12 cellular contexts compared by ENCODE assay signal in the genomic region with DNA sequence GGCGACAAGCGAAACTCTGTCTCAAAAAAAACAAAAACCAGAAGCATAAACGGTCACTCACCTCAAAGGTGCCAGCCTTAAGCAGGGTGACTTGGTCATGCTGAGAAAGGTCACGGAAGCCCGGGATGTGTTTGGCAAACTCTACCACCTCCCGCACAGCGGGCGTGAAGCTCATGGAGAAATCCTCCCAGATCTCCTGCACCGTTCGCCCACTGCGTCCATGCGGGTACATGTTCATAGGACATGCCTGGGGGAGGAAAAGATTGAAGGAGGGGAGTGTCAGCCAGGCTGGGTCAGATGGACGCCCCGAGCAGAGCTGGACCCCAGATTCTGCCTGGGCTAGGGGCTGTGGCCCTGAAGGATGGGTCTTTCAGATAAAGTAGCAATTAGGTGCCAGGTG. TPM values are rescaled to one million over a fixed set of nuclear protein-coding genes. Genes with fewer than 3 reads are reported as not detected.
DNase-seq lines count a peak whose midpoint lies in the region; ATAC-seq and TF ChIP-seq lines count a peak whose summit lies in the region.
"Had no signal": no experiment of that assay in that cellular context is flagged by ENCODE, and none has a peak within 500 bp of the region (broad histone marks: within the 10 kb centered on the region; RNA-seq: fewer than 3 reads in every experiment).

No MANE protein-coding gene starts in this region.

- H3K36me3 Mint-ChIP-seq in activated naive CD4-positive, alpha-beta T cell treated with anti-CD3 and anti-CD28 coated beads, Interleukin-2, amount 10 ng/mL, durations not matched to agents 7 days and 5 days: peaks cover 37% of the 10 kb centered on the region
- H3K36me3 Mint-ChIP-seq in naive thymus-derived CD8-positive, alpha-beta T cell: peaks cover 8 to 56% (median 9%) of the 10 kb centered on the region in 3 donors

- WGBS in transverse colon (ENCODE audit: low coverage in 1 of 2), 2 donors: 87 to 97% methylated on average over 12 to 14 of the region's 14 CpGs

- POLR2A ChIA-PET in naive thymus-derived CD8-positive, alpha-beta T cell (lab: Charles Lee): interaction anchor here (1.0 to 17.0 kb wide), 9 partner anchors 10 to 124 kb away, joined by 3 to 523 read pairs (median 5); partner anchors contain the start of genes MED24, THRA and WIPF2

- TF ChIP-seq CTCF in transverse colon (IDR thresholded peaks at IDR 0.05) (no peak), colonic mucosa (IDR thresholded peaks at IDR 0.05) (no peak)

- H3K27me3 Mint-ChIP-seq in activated naive CD4-positive, alpha-beta T cell treated with anti-CD3 and anti-CD28 coated beads, Interleukin-2, amount 10 ng/mL, durations not matched to agents 7 days and 5 days: no peaks in the 10 kb centered on the region
- no peaks in the 10 kb centered on the region for H3K27me3 Mint-ChIP-seq in naive thymus-derived CD8-positive, alpha-beta T cell

- CTCF ChIA-PET in activated naive CD4-positive, alpha-beta T cell treated with anti-CD3 and anti-CD28 coated beads, Interleukin-2, amount 10 ng/mL, durations not matched to agents 7 days and 5 days (lab: Charles Lee): interaction anchor here (2.3 to 9.9 kb wide), 3 partner anchors 9 to 19 kb away, joined by 10 to 95 read pairs (median 15); no protein-coding TSS in a partner anchor

- H3K27me3 ChIP-seq in transverse colon (no peaks in the 10 kb centered on the region), colonic mucosa (no peaks in the 10 kb centered on the region)

- H3K9me3 ChIP-seq in transverse colon (no peaks in the 10 kb centered on the region), colonic mucosa (no peaks in the 10 kb centered on the region)

- no peak for DNase-seq in activated naive CD4-positive, alpha-beta T cell treated with anti-CD3 and anti-CD28 coated beads, Interleukin-2, amount 10 ng/mL, durations not matched to agents 7 days and 5 days
- DNase-seq in activated naive CD4-positive, alpha-beta T cell treated with anti-CD3 and anti-CD28 coated beads, Interleukin-2, amount 50 U/mL, for 16 hours: no peak
- no peak for DNase-seq in caudate nucleus (lab: John Stamatoyannopoulos, UW)
- no peak for DNase-seq in naive thymus-derived CD8-positive, alpha-beta T cell
- no peak for DNase-seq in transverse colon
- DNase-seq in colonic mucosa: no peak
- no peak for DNase-seq in DMS53 treated with DMSO at 0.1 percent for 48 hours (lab: John Stamatoyannopoulos, UW; ENCODE audit: unreplicated experiment)
- DNase-seq: NCI-H2029; stimulated activated naive CD4-positive, alpha-beta T cell treated with Interleukin-2 at 50 U/mL for 16 hours had no signal

- H3K4me3 Mint-ChIP-seq in activated naive CD4-positive, alpha-beta T cell treated with anti-CD3 and anti-CD28 coated beads, Interleukin-2, amount 10 ng/mL, durations not matched to agents 7 days and 5 days: peak overlapping the region; percentile 34
- peak overlapping the region in 8 of 10 donors; percentile 7 to 98 (median 42) for H3K4me3 Mint-ChIP-seq in naive thymus-derived CD8-positive, alpha-beta T cell
- H3K4me3 Mint-ChIP-seq: neural progenitor cell had no signal

- intact Hi-C loops in transverse colon (cut with DNase I; ENCODE audit: low total_unique reads): no loop called here
- intact Hi-C loops in colonic mucosa (cut with DNase I): loop anchor here (5.0 kb wide), 1 partner anchor 33 kb away; the partner anchor contains the start of gene THRA

- H3K4me1 ChIP-seq in transverse colon (peaks cover 48 to 79% (median 69%) of the 10 kb centered on the region in 4 donors), colonic mucosa (peaks cover 28% of the 10 kb centered on the region)

- H3K4me3 ChIP-seq in transverse colon (no peak overlapping the region), colonic mucosa (no peak overlapping the region)
- H3K4me3 ChIP-seq: neural progenitor cell had no signal

- peaks cover 64% of the 10 kb centered on the region for H3K4me1 Mint-ChIP-seq in activated naive CD4-positive, alpha-beta T cell treated with anti-CD3 and anti-CD28 coated beads, Interleukin-2, amount 10 ng/mL, durations not matched to agents 7 days and 5 days
- peaks cover 41 to 76% (median 67%) of the 10 kb centered on the region in 4 donors for H3K4me1 Mint-ChIP-seq in naive thymus-derived CD8-positive, alpha-beta T cell

- peaks cover 0 to 18% (median 3%) of the 10 kb centered on the region in 4 donors for H3K36me3 ChIP-seq in transverse colon
- peaks cover 21% of the 10 kb centered on the region for H3K36me3 ChIP-seq in colonic mucosa
- H3K36me3 ChIP-seq: neural progenitor cell had no signal

- no peak overlapping the region for H3K9ac ChIP-seq in colonic mucosa (ENCODE audit: low read depth in 2 of 2, low read length in 2 of 2)
- H3K9ac ChIP-seq: KMS-11, neural progenitor cell had no signal

- TF ChIP-seq EP300 in transverse colon (IDR thresholded peaks at IDR 0.05; ENCODE audit: low read depth): no peak

- H3K9me3 Mint-ChIP-seq in activated naive CD4-positive, alpha-beta T cell treated with anti-CD3 and anti-CD28 coated beads, Interleukin-2, amount 10 ng/mL, durations not matched to agents 7 days and 5 days: no peaks in the 10 kb centered on the region
- no peaks in the 10 kb centered on the region for H3K9me3 Mint-ChIP-seq in naive thymus-derived CD8-positive, alpha-beta T cell
- H3K9me3 Mint-ChIP-seq: neural progenitor cell had no signal

- in situ Hi-C loops in transverse colon (cut with MboI; ENCODE audit: low pct_ligation_motif_present in 1 of 4, low pct_unique_long_range_greater_than_20kb in 1 of 4, low sequenced_read_pairs in 3 of 4): no loop called here

- H3K27ac ChIP-seq in caudate nucleus (ENCODE audit: low read depth, low read length) (peak overlapping the region; percentile 98), transverse colon (peak overlapping the region; percentile 93 to 99 (median 96)), colonic mucosa (no peak overlapping the region)
- H3K27ac ChIP-seq: KMS-11, neural progenitor cell had no signal

- peak overlapping the region; percentile 55 for H3K27ac Mint-ChIP-seq in activated naive CD4-positive, alpha-beta T cell treated with anti-CD3 and anti-CD28 coated beads, Interleukin-2, amount 10 ng/mL, durations not matched to agents 7 days and 5 days
- peak overlapping the region in 8 of 10 donors; percentile 63 to 99 (median 94) for H3K27ac Mint-ChIP-seq in naive thymus-derived CD8-positive, alpha-beta T cell
- H3K27ac Mint-ChIP-seq: neural progenitor cell had no signal

- no peak for TF ChIP-seq POLR2A in transverse colon (IDR thresholded peaks at IDR 0.05)

- no peak for ATAC-seq in naive thymus-derived CD8-positive, alpha-beta T cell
- ATAC-seq in GM19328 (IDR thresholded peaks at IDR 0.05; ENCODE audit: unreplicated experiment): no peak

RNA-seq across cellular contexts. Expression of gene NR1D1, which starts 5.5 kb away (rescaled TPM):
- 10 to 100 TPM; 18.2 to 19.2 TPM for total RNA-seq in naive thymus-derived CD8-positive, alpha-beta T cell
- 1 to 10 TPM; 3.9 to 9.9 (median 6.4) TPM for polyA plus RNA-seq in naive thymus-derived CD8-positive, alpha-beta T cell
- total RNA-seq in transverse colon (10 to 100 TPM in 1 of 4 donors, 1 to 10 TPM in 3; 4.8 to 18.0 (median 7.3) TPM), colonic mucosa (10 to 100 TPM in 1 of 2 donors, 1 to 10 TPM in 1; 4.8 to 18.8 TPM)

RNA-seq across cellular contexts. Expression of gene MSL1, which starts 26.9 kb away (rescaled TPM):
- 100 to 1,000 TPM; 132 to 135 TPM for total RNA-seq in naive thymus-derived CD8-positive, alpha-beta T cell
- polyA plus RNA-seq in naive thymus-derived CD8-positive, alpha-beta T cell: 10 to 100 TPM in 1 of 3 donors, 1 to 10 TPM in 2; 6.8 to 12.8 (median 9.2) TPM
- 100 to 1,000 TPM in 2 of 4 donors, 10 to 100 TPM in 2; 73.9 to 258 (median 90.6) TPM for total RNA-seq in transverse colon
- 10 to 100 TPM; 77.0 to 81.0 TPM for total RNA-seq in colonic mucosa

RNA-seq across cellular contexts. Expression of gene THRA, which starts 32.1 kb away (rescaled TPM):
- total RNA-seq in naive thymus-derived CD8-positive, alpha-beta T cell: 10 to 100 TPM; 53.6 to 54.2 TPM
- 10 to 100 TPM; 11.3 to 23.3 (median 22.2) TPM for polyA plus RNA-seq in naive thymus-derived CD8-positive, alpha-beta T cell
- total RNA-seq in transverse colon (10 to 100 TPM; 32.6 to 82.6 (median 58.6) TPM), colonic mucosa (10 to 100 TPM; 40.3 to 44.5 TPM)

RNA-seq across cellular contexts. Expression of gene MED24, which starts 40.7 kb away (rescaled TPM):
- 100 to 1,000 TPM; 104 TPM for total RNA-seq in naive thymus-derived CD8-positive, alpha-beta T cell
- polyA plus RNA-seq in naive thymus-derived CD8-positive, alpha-beta T cell: 10 to 100 TPM; 37.3 to 67.7 (median 42.1) TPM
- total RNA-seq in transverse colon: 100 to 1,000 TPM in 2 of 4 donors, 10 to 100 TPM in 2; 64.3 to 294 (median 112) TPM
- total RNA-seq in colonic mucosa: 100 to 1,000 TPM in 1 of 2 donors, 10 to 100 TPM in 1; 80.1 to 111 TPM

RNA-seq across cellular contexts. Expression of gene CASC3, which starts 45.5 kb away (rescaled TPM):
- total RNA-seq in naive thymus-derived CD8-positive, alpha-beta T cell: 100 to 1,000 TPM; 153 to 162 TPM
- polyA plus RNA-seq in naive thymus-derived CD8-positive, alpha-beta T cell: 10 to 100 TPM; 33.5 to 46.9 (median 40.6) TPM
- 10 to 100 TPM; 41.8 to 65.1 (median 51.0) TPM for total RNA-seq in transverse colon
- total RNA-seq in colonic mucosa: 10 to 100 TPM; 53.8 to 55.3 TPM
